ENCODE assay signal across 10 cellular contexts in genomic region chr2:239296020-239296932, GRCh38.
DNase-seq lines count a peak whose midpoint lies in the region; ATAC-seq lines count a peak whose summit lies in the region.
"Had no signal": no experiment of that assay in that cellular context is flagged by ENCODE, and none has a peak within 500 bp of the region (broad histone marks: within the 10 kb centered on the region; RNA-seq: fewer than 3 reads in every experiment).

No MANE protein-coding gene starts in this region.

- H3K23ac ChIP-seq in neuronal stem cell (ENCODE audit: low read depth, low read length, poor library complexity), result no peak overlapping the region

- H3K79me1 ChIP-seq in neuronal stem cell (ENCODE audit: low read depth, low read length), result peaks cover 10% of the 10 kb centered on the region

- no peak overlapping the region for H3K14ac ChIP-seq in neuronal stem cell (ENCODE audit: low read length)

- peak overlapping the region; percentile 8 for H2BK12ac ChIP-seq in neuronal stem cell (ENCODE audit: low read length)

- H3K4me1 Mint-ChIP-seq in CD4-positive, CD25-positive, alpha-beta regulatory T cell, result peaks cover 20 to 74% (median 39%) of the 10 kb centered on the region in 4 donors

- peak overlapping the region; percentile 78 for H3K18ac ChIP-seq in neuronal stem cell (ENCODE audit: low read length)

- DNase-seq in CD4-positive, CD25-positive, alpha-beta regulatory T cell, result no peak
- DNase-seq in foreskin melanocyte (peak; percentile 85), neuronal stem cell (ENCODE audit: low spot score) (no peak), NK-92 (lab: John Stamatoyannopoulos, UW; ENCODE audit: unreplicated experiment) (no peak)
- no peak for DNase-seq in stimulated activated CD4-positive, alpha-beta T cell treated with anti-CD3 and anti-CD28 coated beads, Interleukin-12 subunit alpha, Interleukin-12 subunit beta, amount 100 ng/mL, for 4 hours
- DNase-seq: stimulated activated CD4-positive, alpha-beta T cell treated with anti-CD3 and anti-CD28 coated beads, Interleukin-15, amount 100 ng/mL, for 24 hours had no signal

- peak overlapping the region; percentile 48 to 92 (median 78) for H3K27ac Mint-ChIP-seq in CD4-positive, CD25-positive, alpha-beta regulatory T cell

- no peak overlapping the region for H2BK5ac ChIP-seq in neuronal stem cell (ENCODE audit: low read length)

- no peaks in the 10 kb centered on the region for H3K36me3 ChIP-seq in CD4-positive, CD25-positive, alpha-beta regulatory T cell (ENCODE audit: control insufficient read depth, insufficient read depth, low read length)
- H3K36me3 ChIP-seq in KOPT-K1 (ENCODE audit: insufficient read depth, low read length) (peaks cover 58% of the 10 kb centered on the region), neuronal stem cell (replicated peaks in 1 of 2; ENCODE audit: control insufficient read depth in 2 of 2, insufficient read depth in 2 of 2, low read length in 2 of 2) (no peaks in the 10 kb centered on the region)
- H3K36me3 ChIP-seq: upper lobe of left lung had no signal

- WGBS in neuronal stem cell (ENCODE audit: extremely low coverage in 2 of 2, insufficient read length in 2 of 2, insufficient replicate concordance in 1 of 2), 2 donors, result no CpG with 5 or more reads among the region's 19 CpGs

- no peak overlapping the region for H2AFZ ChIP-seq in neuronal stem cell (ENCODE audit: low read length)

- no peak overlapping the region for H4K91ac ChIP-seq in neuronal stem cell (ENCODE audit: low read depth, low read length, poor library complexity)

- no peaks in the 10 kb centered on the region for H3K27me3 ChIP-seq in CD4-positive, CD25-positive, alpha-beta regulatory T cell (ENCODE audit: control insufficient read depth, insufficient read depth, low read length)
- H3K27me3 ChIP-seq in neuronal stem cell (ENCODE audit: control insufficient read depth in 3 of 3, insufficient read depth in 3 of 3, low read depth in 1 of 3, low read length in 3 of 3), result no peaks in the 10 kb centered on the region
- H3K27me3 ChIP-seq: upper lobe of left lung had no signal

- no peak overlapping the region for H2BK15ac ChIP-seq in neuronal stem cell (ENCODE audit: low read length)

- H3K4me2 ChIP-seq in neuronal stem cell (ENCODE audit: insufficient read depth, low read length, poor library complexity, severe bottlenecking), result no peak overlapping the region

- H3K4me1 ChIP-seq in CD4-positive, CD25-positive, alpha-beta regulatory T cell (ENCODE audit: control insufficient read depth, insufficient read depth, low read length, poor library complexity, severe bottlenecking), result peaks cover 59% of the 10 kb centered on the region
- peaks cover 40 to 56% of the 10 kb centered on the region in 2 donors for H3K4me1 ChIP-seq in neuronal stem cell (ENCODE audit: control insufficient read depth in 2 of 2, insufficient read depth in 1 of 2, low read depth in 1 of 2, low read length in 2 of 2)

- no peak overlapping the region for H3K4ac ChIP-seq in neuronal stem cell (ENCODE audit: low read length)

- H3K36me3 Mint-ChIP-seq in CD4-positive, CD25-positive, alpha-beta regulatory T cell, result no peaks in the 10 kb centered on the region

- H3K9me3 ChIP-seq in CD4-positive, CD25-positive, alpha-beta regulatory T cell (ENCODE audit: control insufficient read depth in 2 of 2, low read length in 2 of 2), result no peaks in the 10 kb centered on the region
- no peaks in the 10 kb centered on the region for H3K9me3 ChIP-seq in KOPT-K1 (ENCODE audit: insufficient read depth, low read length, poor library complexity, severe bottlenecking)
- H3K9me3 ChIP-seq in neuronal stem cell (replicated peaks in 1 of 2; ENCODE audit: control insufficient read depth in 2 of 2, insufficient read depth in 1 of 2, low read depth in 1 of 2, low read length in 2 of 2), result no peaks in the 10 kb centered on the region
- H3K9me3 ChIP-seq: upper lobe of left lung had no signal

- no peak overlapping the region for H2AK5ac ChIP-seq in neuronal stem cell (ENCODE audit: low read depth, low read length)

- H2BK120ac ChIP-seq in neuronal stem cell (ENCODE audit: low read depth, low read length), result no peak overlapping the region

- H3K9ac ChIP-seq in neuronal stem cell (ENCODE audit: low read depth, low read length, poor library complexity), result no peak overlapping the region

- no peak overlapping the region for H4K8ac ChIP-seq in neuronal stem cell (ENCODE audit: low read depth, low read length)

- H3K27ac ChIP-seq in CD4-positive, CD25-positive, alpha-beta regulatory T cell (ENCODE audit: insufficient read depth, low read length, poor library complexity, severe bottlenecking), result no peak overlapping the region
- H3K27ac ChIP-seq in KOPT-K1 (ENCODE audit: low read depth, low read length, poor library complexity, severe bottlenecking) (peak overlapping the region; percentile 100), neuronal stem cell (replicated peaks; ENCODE audit: low read length) (peak overlapping the region; percentile 6)

- peaks cover 0 to 2% (median 0%) of the 10 kb centered on the region in 7 donors for H3K9me3 Mint-ChIP-seq in CD4-positive, CD25-positive, alpha-beta regulatory T cell

- no peak for ATAC-seq in CD4-positive, CD25-positive, alpha-beta regulatory T cell (ENCODE audit: low read depth in 2 of 2)
- ATAC-seq in HG03457 (IDR thresholded peaks at IDR 0.05; ENCODE audit: unreplicated experiment) (no peak), HG03571 (IDR thresholded peaks at IDR 0.05; ENCODE audit: unreplicated experiment) (no peak)

- H3K4me3 ChIP-seq in CD4-positive, CD25-positive, alpha-beta regulatory T cell (ENCODE audit: low read depth, low read length), result no peak overlapping the region
- H3K4me3 ChIP-seq in neuronal stem cell (ENCODE audit: low read length in 2 of 2), result no peak overlapping the region
- H3K4me3 ChIP-seq: upper lobe of left lung had no signal

- peaks cover 5% of the 10 kb centered on the region for H3K27me3 Mint-ChIP-seq in CD4-positive, CD25-positive, alpha-beta regulatory T cell

- peak overlapping the region; percentile 60 to 86 (median 73) for H3K4me3 Mint-ChIP-seq in CD4-positive, CD25-positive, alpha-beta regulatory T cell
